ENCODE assay signal across 9 cellular contexts in genomic region chr1:55217226-55217996, GRCh38. TPM values are rescaled to one million over a fixed set of nuclear protein-coding genes. Genes with fewer than 3 reads are reported as not detected.
DNase-seq lines count a peak whose midpoint lies in the region; ATAC-seq, FAIRE-seq and TF ChIP-seq lines count a peak whose summit lies in the region.
"Had no signal": no experiment of that assay in that cellular context is flagged by ENCODE, and none has a peak within 500 bp of the region (broad histone marks: within the 10 kb centered on the region; RNA-seq: fewer than 3 reads in every experiment).

No MANE protein-coding gene starts in this region.

- POLR2A ChIA-PET in CD8-positive, alpha-beta memory T cell (lab: Charles Lee): interaction anchor here (1.0 kb wide), 1 partner anchor 8 kb away, joined by 4 read pairs; no protein-coding TSS in a partner anchor
- POLR2A ChIA-PET in activated CD4-positive, alpha-beta memory T cell treated with anti-CD3 and anti-CD28 coated beads for 36 hours (lab: Charles Lee): no interaction called here

- H3K9ac ChIP-seq in Karpas-422 (ENCODE audit: low read length): peak overlapping the region; percentile 25
- H3K9ac ChIP-seq in mucosa of rectum (ENCODE audit: low read depth in 1 of 2, low read length in 2 of 2): peak overlapping the region in 1 of 2 donors; percentile 30

- peaks cover 43% of the 10 kb centered on the region for H3K4me1 ChIP-seq in CD8-positive, alpha-beta memory T cell (ENCODE audit: insufficient read depth, low read length)
- H3K4me1 ChIP-seq in Karpas-422 (ENCODE audit: low read length): peaks cover 37% of the 10 kb centered on the region
- peaks cover 11 to 29% of the 10 kb centered on the region in 2 donors for H3K4me1 ChIP-seq in mucosa of rectum (ENCODE audit: control insufficient read depth in 2 of 2, insufficient read depth in 2 of 2, low read length in 2 of 2)

- H3K79me2 ChIP-seq in Karpas-422 (ENCODE audit: low read length): peaks cover 35% of the 10 kb centered on the region

- peaks cover 0 to 15% (median 0%) of the 10 kb centered on the region in 3 donors for H3K36me3 Mint-ChIP-seq in CD8-positive, alpha-beta memory T cell
- H3K36me3 Mint-ChIP-seq in activated CD4-positive, alpha-beta memory T cell treated with anti-CD3 and anti-CD28 coated beads for 36 hours: peaks cover 1% of the 10 kb centered on the region

- H3K9me3 ChIP-seq in CD8-positive, alpha-beta memory T cell (ENCODE audit: low read length): no peaks in the 10 kb centered on the region
- H3K9me3 ChIP-seq in Karpas-422 (ENCODE audit: low read length) (no peaks in the 10 kb centered on the region), mucosa of rectum (ENCODE audit: control insufficient read depth in 2 of 2, low read length in 2 of 2) (no peaks in the 10 kb centered on the region)

- H3K4me1 Mint-ChIP-seq in CD8-positive, alpha-beta memory T cell: peaks cover 43 to 59% (median 47%) of the 10 kb centered on the region in 3 donors
- H3K4me1 Mint-ChIP-seq in activated CD4-positive, alpha-beta memory T cell treated with anti-CD3 and anti-CD28 coated beads for 36 hours (ENCODE audit: low read depth): peaks cover 33% of the 10 kb centered on the region

- in situ Hi-C loops in GM13977 (cut with MboI; ENCODE audit: low pct_unique_long_range_greater_than_20kb, low sequenced_read_pairs, unreplicated experiment): no loop called here

- H3K27ac ChIP-seq in CD8-positive, alpha-beta memory T cell (ENCODE audit: low read depth, low read length): no peak overlapping the region
- H3K27ac ChIP-seq in Karpas-422 (ENCODE audit: low read length) (peak overlapping the region; percentile 42; the same call in 1 of the 2 replicates), mucosa of rectum (ENCODE audit: low read depth in 2 of 2, low read length in 2 of 2) (peak overlapping the region; percentile 19 to 61)

- DNase-seq in CD8-positive, alpha-beta memory T cell: peak in 3 of 5 donors; percentile 51 to 76 (median 57)
- peak; percentile 70 for DNase-seq in Karpas-422
- DNase-seq in activated CD4-positive, alpha-beta memory T cell treated with anti-CD3 and anti-CD28 coated beads for 36 hours: no peak
- DNase-seq in GM13977 (ENCODE audit: low spot score): no peak
- no peak for DNase-seq in urothelium cell line (ENCODE audit: low spot score)
- DNase-seq: activated CD8-positive, alpha-beta memory T cell treated with anti-CD3 and anti-CD28 coated beads, Interleukin-2, amount 50 U/mL, for 48 hours had no signal

- H4K20me1 ChIP-seq in Karpas-422 (ENCODE audit: insufficient read depth, low read depth, low read length): no peaks in the 10 kb centered on the region

- no peaks in the 10 kb centered on the region for H3K27me3 ChIP-seq in CD8-positive, alpha-beta memory T cell (ENCODE audit: insufficient read depth, low read length, poor library complexity, severe bottlenecking)
- H3K27me3 ChIP-seq in Karpas-422 (ENCODE audit: low read length) (no peaks in the 10 kb centered on the region), mucosa of rectum (ENCODE audit: control insufficient read depth in 2 of 2, insufficient read depth in 2 of 2, low read length in 2 of 2) (no peaks in the 10 kb centered on the region)

- TF ChIP-seq CTCF in GM13977 (IDR thresholded peaks at IDR 0.05; ENCODE audit: extremely low read depth, insufficient read depth, missing control alignments): no peak

- FAIRE-seq in urothelium cell line (lab: Jason Lieb, UNC): no peak

- peak overlapping the region; percentile 14 for H3K4me3 ChIP-seq in CD8-positive, alpha-beta memory T cell (ENCODE audit: low read length)
- no peak overlapping the region for H3K4me3 ChIP-seq in Karpas-422 (ENCODE audit: low read length)
- H3K4me3 ChIP-seq in mucosa of rectum (ENCODE audit: low read length in 2 of 2): peak overlapping the region in 1 of 2 donors; percentile 35

- H3K36me3 ChIP-seq in CD8-positive, alpha-beta memory T cell (ENCODE audit: insufficient read depth, low read length): no peaks in the 10 kb centered on the region
- H3K36me3 ChIP-seq in Karpas-422 (ENCODE audit: insufficient read depth, low read length) (no peaks in the 10 kb centered on the region), mucosa of rectum (ENCODE audit: control insufficient read depth in 2 of 2, insufficient read depth in 2 of 2, low read length in 2 of 2) (no peaks in the 10 kb centered on the region)

- H3K27me3 Mint-ChIP-seq in CD8-positive, alpha-beta memory T cell: peaks cover 0 to 2% of the 10 kb centered on the region in 2 donors
- H3K27me3 Mint-ChIP-seq in activated CD4-positive, alpha-beta memory T cell treated with anti-CD3 and anti-CD28 coated beads for 36 hours: no peaks in the 10 kb centered on the region

- H3K4me2 ChIP-seq in Karpas-422 (ENCODE audit: low read depth, low read length, poor library complexity, severe bottlenecking): peak overlapping the region; percentile 42

- no peak for ATAC-seq in GM18517 (IDR thresholded peaks at IDR 0.05; ENCODE audit: unreplicated experiment)
- ATAC-seq in HG02763 (IDR thresholded peaks at IDR 0.05; ENCODE audit: unreplicated experiment): no peak

- H3K4me3 Mint-ChIP-seq in CD8-positive, alpha-beta memory T cell: peak overlapping the region; percentile 65 to 98 (median 71)
- H3K4me3 Mint-ChIP-seq in activated CD4-positive, alpha-beta memory T cell treated with anti-CD3 and anti-CD28 coated beads for 36 hours: peak overlapping the region; percentile 11

- H3K9me2 ChIP-seq in Karpas-422 (replicated peaks; ENCODE audit: insufficient read depth, low read length): no peaks in the 10 kb centered on the region

- H2AFZ ChIP-seq in Karpas-422 (ENCODE audit: low read length): peak overlapping the region; percentile 45; the same call in 1 of the 2 replicates

- intact Hi-C loops in activated CD4-positive, alpha-beta memory T cell treated with anti-CD3 and anti-CD28 coated beads for 36 hours (cut with micrococcal nuclease): loop anchor here (5.0 kb wide), 1 partner anchor 40 kb away; no protein-coding TSS in a partner anchor

- H3K9me3 Mint-ChIP-seq in CD8-positive, alpha-beta memory T cell: no peaks in the 10 kb centered on the region
- H3K9me3 Mint-ChIP-seq in activated CD4-positive, alpha-beta memory T cell treated with anti-CD3 and anti-CD28 coated beads for 36 hours: no peaks in the 10 kb centered on the region

- CTCF ChIA-PET in CD8-positive, alpha-beta memory T cell (lab: Charles Lee): no interaction called here
- CTCF ChIA-PET in activated CD4-positive, alpha-beta memory T cell treated with anti-CD3 and anti-CD28 coated beads for 36 hours (lab: Charles Lee): interaction anchor here (0.6 to 1.4 kb wide), 2 partner anchors 8 to 61 kb away, joined by 3 to 5 read pairs; no protein-coding TSS in a partner anchor

- H3K27ac Mint-ChIP-seq in CD8-positive, alpha-beta memory T cell: peak overlapping the region; percentile 78 to 97 (median 90)
- peak overlapping the region; percentile 76 for H3K27ac Mint-ChIP-seq in activated CD4-positive, alpha-beta memory T cell treated with anti-CD3 and anti-CD28 coated beads for 36 hours

RNA-seq across cellular contexts. Expression of gene USP24, which starts 2.2 kb away (rescaled TPM):
- total RNA-seq in CD8-positive, alpha-beta memory T cell: 10 to 100 TPM; 51.5 to 51.6 TPM
- 7.5 TPM for polyA plus RNA-seq in CD8-positive, alpha-beta memory T cell
- 53.9 and 89.8 TPM in 2 replicates for total RNA-seq in Karpas-422 (2014; rRNA removed; shearing (Covaris generic); ENCODE audit: low replicate concordance)
- 10 to 100 TPM; 37.4 to 39.9 TPM for total RNA-seq in activated CD4-positive, alpha-beta memory T cell treated with anti-CD3 and anti-CD28 coated beads for 36 hours

Comparison
In these comparisons a context has a peak if more than half of its experiments do, and no peak if none do; other contexts are left out.
1. DNase-seq: peak in CD8-positive, alpha-beta memory T cell (3 of 5) and Karpas-422 (single experiment); none in activated CD4-positive, alpha-beta memory T cell treated with anti-CD3 and anti-CD28 coated beads for 36 hours (single experiment), GM13977 (single experiment) and urothelium cell line (single experiment).